In the genomic region with DNA sequence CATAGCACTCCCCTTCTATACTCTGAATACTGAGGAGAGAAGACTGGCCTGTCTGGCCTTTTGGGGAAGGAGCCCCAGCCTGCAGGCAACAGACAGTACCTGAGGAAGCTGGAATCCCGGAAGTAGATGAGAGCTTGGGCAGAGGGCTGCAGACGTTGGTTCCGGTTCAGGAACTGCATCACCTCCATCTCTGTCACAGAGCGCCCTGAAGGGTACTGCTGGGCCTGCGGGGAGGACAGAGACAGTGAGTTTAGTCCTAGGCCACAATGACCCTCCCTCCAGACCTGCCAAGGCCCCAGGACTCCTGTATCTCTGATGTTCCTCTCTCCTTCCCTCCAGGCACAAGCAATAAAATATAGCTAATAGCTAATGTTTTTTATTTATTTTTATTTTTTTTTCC, we compare ENCODE assay signal across 24 cellular contexts. TPM values are rescaled to one million over a fixed set of nuclear protein-coding genes. Genes with fewer than 3 reads are reported as not detected.
DNase-seq lines count a peak whose midpoint lies in the region; ATAC-seq and TF ChIP-seq lines count a peak whose summit lies in the region.
"Had no signal": no experiment of that assay in that cellular context is flagged by ENCODE, and none has a peak within 500 bp of the region (broad histone marks: within the 10 kb centered on the region; RNA-seq: fewer than 3 reads in every experiment).

No MANE protein-coding gene starts in this region.

- no peak overlapping the region for H3K27ac Mint-ChIP-seq in endothelial cell (ENCODE audit: unreplicated experiment)
- peak overlapping the region; percentile 84 for H3K27ac Mint-ChIP-seq in stimulated activated effector memory CD8-positive, alpha-beta T cell treated with anti-CD3 and anti-CD28 coated beads, Interleukin-12 subunit alpha, Interleukin-12 subunit beta, amount 100 ng/mL, for 72 hours
- H3K27ac Mint-ChIP-seq: CD4-positive, alpha-beta T cell had no signal

- peaks cover 13% of the 10 kb centered on the region for H3K27me3 Mint-ChIP-seq in endothelial cell (ENCODE audit: unreplicated experiment)
- H3K27me3 Mint-ChIP-seq: CD4-positive, alpha-beta T cell; CD8-positive, alpha-beta memory T cell had no signal

- TF ChIP-seq CTCF in IMR-90 (conservative IDR thresholded peaks at IDR 0.05; ENCODE audit: low read depth, low read length) (no peak), endothelial cell (IDR thresholded peaks at IDR 0.05; ENCODE audit: unreplicated experiment) (no peak)

- H3K9me1 ChIP-seq in IMR-90 (ENCODE audit: insufficient read depth, low read length) = no peaks in the 10 kb centered on the region

- no peaks in the 10 kb centered on the region for H4K20me1 ChIP-seq in IMR-90 (ENCODE audit: insufficient read depth, low read length)

- no peak overlapping the region for H3K23ac ChIP-seq in IMR-90 (ENCODE audit: low read depth, low read length)

- H3K9me3 ChIP-seq in IMR-90 (ENCODE audit: control insufficient read depth, insufficient read depth, low read length) = no peaks in the 10 kb centered on the region
- H3K9me3 ChIP-seq: A549; BE2C; BLaER1 treated with 17β-estradiol and CSF1 and Interleukin-3, amounts not matched to agents 10 nM and 100 nM had no signal

- intact Hi-C loops in IMR-90 (cut with micrococcal nuclease) = no loop called here

- no peak overlapping the region for H3K14ac ChIP-seq in IMR-90 (replicated peaks; ENCODE audit: low read depth, low read length)

- peak; percentile 50 for DNase-seq in activated effector memory CD4-positive, alpha-beta T cell treated with anti-CD3 and anti-CD28 coated beads, Interleukin-2, amount 50 U/mL, for 16 hours
- DNase-seq in activated effector memory CD4-positive, alpha-beta T cell treated with Interleukin-2 at 50 U/mL for 16 hours = no peak
- DNase-seq in IMR-90 = no peak
- no peak for DNase-seq in endothelial cell (ENCODE audit: low spot score)
- DNase-seq in stimulated activated effector memory CD8-positive, alpha-beta T cell treated with anti-CD3 and anti-CD28 coated beads, Interleukin-12 subunit alpha, Interleukin-12 subunit beta, amount 100 ng/mL, for 72 hours (ENCODE audit: low spot score in 2 of 2) = no peak
- DNase-seq: 8988T; ACHN; AML-193; BE2C; CD4-positive, alpha-beta T cell; CD8-positive, alpha-beta memory T cell; DMS 273 treated with DMSO at 0.1 percent for 48 hours; DMS79; EL; GDM1; GM23248; H7; HCEC 1CT had no signal

- H4K8ac ChIP-seq in IMR-90 (ENCODE audit: low read depth in 2 of 2, low read length in 2 of 2) = no peak overlapping the region

- no peak overlapping the region for H2AFZ ChIP-seq in IMR-90 (replicated peaks; ENCODE audit: low read length, poor library complexity)
- H2AFZ ChIP-seq: GM23248 had no signal

- H2BK120ac ChIP-seq in IMR-90 (ENCODE audit: low read depth, low read length) = no peak overlapping the region

- ATAC-seq in IMR-90 (ENCODE audit: low read depth) (no peak), GM18868 (IDR thresholded peaks at IDR 0.05; ENCODE audit: unreplicated experiment) (no peak), GM18511 (IDR thresholded peaks at IDR 0.05; ENCODE audit: unreplicated experiment) (no peak)
- ATAC-seq in stimulated activated effector memory CD8-positive, alpha-beta T cell treated with anti-CD3 and anti-CD28 coated beads, Interleukin-12 subunit alpha, Interleukin-12 subunit beta, amount 100 ng/mL, for 72 hours = no peak
- ATAC-seq: GM12878 had no signal

- POLR2A ChIA-PET in IMR-90 (lab: Charles Lee; ENCODE audit: unreplicated experiment) = no interaction called here

- no peak overlapping the region for H2BK20ac ChIP-seq in IMR-90 (ENCODE audit: low read depth, low read length)

- dilution Hi-C loops in IMR-90 (cut with HindIII; ENCODE audit: low sequenced_read_pairs, unreplicated experiment) = no loop called here

- CTCF ChIA-PET in IMR-90 (lab: Yijun Ruan, JAX) = no interaction called here

- peak overlapping the region; percentile 59 for H3K4me3 Mint-ChIP-seq in endothelial cell (ENCODE audit: unreplicated experiment)
- H3K4me3 Mint-ChIP-seq in stimulated activated effector memory CD8-positive, alpha-beta T cell treated with anti-CD3 and anti-CD28 coated beads, Interleukin-12 subunit alpha, Interleukin-12 subunit beta, amount 100 ng/mL, for 72 hours = no peak overlapping the region
- H3K4me3 Mint-ChIP-seq: CD14-positive monocyte; CD4-positive, alpha-beta T cell; CD8-positive, alpha-beta memory T cell had no signal

- H3K9me3 Mint-ChIP-seq in endothelial cell (ENCODE audit: unreplicated experiment) = no peaks in the 10 kb centered on the region
- no peaks in the 10 kb centered on the region for H3K9me3 Mint-ChIP-seq in stimulated activated effector memory CD8-positive, alpha-beta T cell treated with anti-CD3 and anti-CD28 coated beads, Interleukin-12 subunit alpha, Interleukin-12 subunit beta, amount 100 ng/mL, for 72 hours
- H3K9me3 Mint-ChIP-seq: CD14-positive monocyte; CD4-positive, alpha-beta T cell; CD8-positive, alpha-beta memory T cell had no signal

- H3K4me2 ChIP-seq in IMR-90 (ENCODE audit: low read depth, low read length) = no peak overlapping the region
- H3K4me2 ChIP-seq: A549; BLaER1 treated with 17β-estradiol and CSF1 and Interleukin-3, amounts not matched to agents 10 nM and 100 nM had no signal

- no peak overlapping the region for H2BK15ac ChIP-seq in IMR-90 (ENCODE audit: low read depth, low read length)

- H3K4me1 ChIP-seq in IMR-90 (ENCODE audit: control insufficient read depth, insufficient read depth, low read length) = no peaks in the 10 kb centered on the region
- H3K4me1 ChIP-seq: A549, BE2C had no signal

- H3K79me1 ChIP-seq in IMR-90 (ENCODE audit: low read depth in 1 of 2, low read length in 2 of 2) = no peaks in the 10 kb centered on the region

- TF ChIP-seq POLR2A in IMR-90 (IDR thresholded peaks at IDR 0.05; ENCODE audit: low read depth, low read length) = no peak

- H3K36me3 Mint-ChIP-seq in endothelial cell (ENCODE audit: low read depth, unreplicated experiment) = peaks cover 71% of the 10 kb centered on the region
- peaks cover 100% of the 10 kb centered on the region for H3K36me3 Mint-ChIP-seq in stimulated activated effector memory CD8-positive, alpha-beta T cell treated with anti-CD3 and anti-CD28 coated beads, Interleukin-12 subunit alpha, Interleukin-12 subunit beta, amount 100 ng/mL, for 72 hours

- H3K4me1 Mint-ChIP-seq in endothelial cell (ENCODE audit: unreplicated experiment) = no peaks in the 10 kb centered on the region
- no peaks in the 10 kb centered on the region for H3K4me1 Mint-ChIP-seq in stimulated activated effector memory CD8-positive, alpha-beta T cell treated with anti-CD3 and anti-CD28 coated beads, Interleukin-12 subunit alpha, Interleukin-12 subunit beta, amount 100 ng/mL, for 72 hours

- WGBS in IMR-90 (ENCODE audit: extremely low coverage in 2 of 2, insufficient read length in 1 of 2), 2 experiments = 95% methylated on average over 4 of the region's 5 CpGs; no CpG with 5 or more reads in 1 of the 2 experiments

- H3K4ac ChIP-seq in IMR-90 (ENCODE audit: low read depth, low read length) = no peak overlapping the region

- no peak overlapping the region for H2AK5ac ChIP-seq in IMR-90 (ENCODE audit: low read depth, low read length)

- H3K9ac ChIP-seq in IMR-90 (ENCODE audit: low read depth, low read length) = no peak overlapping the region
- H3K9ac ChIP-seq: BLaER1 treated with 17β-estradiol and CSF1 and Interleukin-3, amounts not matched to agents 10 nM and 100 nM; GM23248 had no signal

- in situ Hi-C loops in IMR-90 (cut with MboI; ENCODE audit: low sequenced_read_pairs) = no loop called here

- H3K36me3 ChIP-seq in IMR-90 (ENCODE audit: control insufficient read depth, insufficient read depth, low read length) = peaks cover 73% of the 10 kb centered on the region
- H3K36me3 ChIP-seq: BE2C had no signal

- no peaks in the 10 kb centered on the region for H3K27me3 ChIP-seq in IMR-90 (ENCODE audit: control insufficient read depth, insufficient read depth, low read length)
- H3K27me3 ChIP-seq: BE2C; BLaER1 treated with 17β-estradiol and CSF1 and Interleukin-3, amounts not matched to agents 10 nM and 100 nM had no signal

- no peak for TF ChIP-seq RAD21 in IMR-90 (IDR thresholded peaks at IDR 0.05; ENCODE audit: low read length)

- peak overlapping the region; percentile 57 for H2AK9ac ChIP-seq in IMR-90 (replicated peaks; ENCODE audit: low read depth, low read length, poor library complexity)

- H4K5ac ChIP-seq in IMR-90 (ENCODE audit: low read depth, low read length) = no peak overlapping the region

- H3K4me3 ChIP-seq in IMR-90 (ENCODE audit: insufficient read depth, low read depth, low read length) = no peak overlapping the region
- H3K4me3 ChIP-seq: A549; BLaER1 treated with 17β-estradiol and CSF1 and Interleukin-3, amounts not matched to agents 10 nM and 100 nM; GM12878; GM23248 had no signal

- H3K27ac ChIP-seq in IMR-90 (ENCODE audit: insufficient read depth, low read length) = no peak overlapping the region
- H3K27ac ChIP-seq: A549; BLaER1 treated with 17β-estradiol and CSF1 and Interleukin-3, amounts not matched to agents 10 nM and 100 nM; GM23248 had no signal

- H4K91ac ChIP-seq in IMR-90 (ENCODE audit: insufficient read depth, low read depth, low read length) = no peak overlapping the region

- no peak overlapping the region for H3K18ac ChIP-seq in IMR-90 (ENCODE audit: low read depth, low read length)

- no TSS peak for BruUV-seq in IMR-90 (replicated peaks; lab: Mats Ljungman, UMichigan)

- no peak overlapping the region for H3K56ac ChIP-seq in IMR-90 (ENCODE audit: extremely low read depth, insufficient read depth, low read length)

- H2BK5ac ChIP-seq in IMR-90 (ENCODE audit: low read depth, low read length, poor library complexity, severe bottlenecking) = no peak overlapping the region

RNA-seq across cellular contexts. Expression of gene TEP1, which starts 28.4 kb away (rescaled TPM):
- total RNA-seq in IMR-90 (2012; rRNA removed) = 7.8 and 12.4 TPM in 2 replicates
- 9.8 and 10.7 TPM in 2 replicates for polyA plus RNA-seq in IMR-90 (2012; rRNA removed)
- polyA plus RNA-seq in IMR-90 (2012; cell fraction: cytosol; rRNA removed) = 3.6 and 5.5 TPM in 2 replicates
- 45.5 and 45.9 TPM in 2 replicates for polyA plus RNA-seq in IMR-90 (2012; cell fraction: nucleus; rRNA removed; ENCODE audit: low replicate concordance)
- 44.0 TPM for total RNA-seq in endothelial cell (ENCODE audit: unreplicated experiment)

RNA-seq across cellular contexts. Expression of gene PARP2, which starts 41.5 kb away (rescaled TPM):
- 11.7 TPM in 2 replicates for total RNA-seq in IMR-90 (2012; rRNA removed)
- 18.3 and 19.1 TPM in 2 replicates for polyA plus RNA-seq in IMR-90 (2012; rRNA removed)
- 4.3 and 6.2 TPM in 2 replicates for polyA plus RNA-seq in IMR-90 (2012; cell fraction: cytosol; rRNA removed)
- 3.7 and 31.9 TPM in 2 replicates for polyA plus RNA-seq in IMR-90 (2012; cell fraction: nucleus; rRNA removed; ENCODE audit: low replicate concordance)
- total RNA-seq in endothelial cell (ENCODE audit: unreplicated experiment) = 24.4 TPM

RNA-seq across cellular contexts. Expression of gene KLHL33, which starts 51.1 kb away (rescaled TPM):
- under 0.01 TPM in 2 replicates for total RNA-seq in IMR-90 (2012; rRNA removed)
- 0.03 TPM in 2 replicates for polyA plus RNA-seq in IMR-90 (2012; rRNA removed)
- 0.01 and 0.03 TPM in 2 replicates for polyA plus RNA-seq in IMR-90 (2012; cell fraction: cytosol; rRNA removed)
- polyA plus RNA-seq in IMR-90 (2012; cell fraction: nucleus; rRNA removed; ENCODE audit: low replicate concordance) = 0.16 and 0.22 TPM in 2 replicates
- 0.08 TPM for total RNA-seq in endothelial cell (ENCODE audit: unreplicated experiment)
- total RNA-seq: GM23248 had no signal
- polyA plus RNA-seq: A549, CD14-positive monocyte, GM23248 had no signal

RNA-seq across cellular contexts. Expression of gene CCNB1IP1, which starts 51.8 kb away (rescaled TPM):
- total RNA-seq in IMR-90 (2012; rRNA removed) = 34.6 and 35.0 TPM in 2 replicates
- polyA plus RNA-seq in IMR-90 (2012; rRNA removed) = 23.0 and 27.5 TPM in 2 replicates
- 7.8 and 14.0 TPM in 2 replicates for polyA plus RNA-seq in IMR-90 (2012; cell fraction: cytosol; rRNA removed)
- polyA plus RNA-seq in IMR-90 (2012; cell fraction: nucleus; rRNA removed; ENCODE audit: low replicate concordance) = 6.0 and 31.6 TPM in 2 replicates
- 91.1 TPM for total RNA-seq in endothelial cell (ENCODE audit: unreplicated experiment)
